ENCODE assay signal across 8 cellular contexts in genomic region chr18:63138469-63139340, GRCh38.
DNase-seq lines count a peak whose midpoint lies in the region; ATAC-seq and TF ChIP-seq lines count a peak whose summit lies in the region.

No MANE protein-coding gene starts in this region.

- no peaks in the 10 kb centered on the region for H3K36me3 ChIP-seq in skeletal muscle tissue (ENCODE audit: control insufficient read depth in 3 of 3, insufficient read depth in 3 of 3, low read length in 3 of 3)

- TF ChIP-seq CTCF in coronary artery (IDR thresholded peaks at IDR 0.05), result no peak

- peak overlapping the region; percentile 68 to 86 (median 84) for H3K9ac ChIP-seq in skeletal muscle tissue (ENCODE audit: low read depth in 1 of 3, low read length in 3 of 3)

- H3K9me3 ChIP-seq in skeletal muscle tissue (ENCODE audit: control insufficient read depth in 3 of 3, low read length in 3 of 3), result no peaks in the 10 kb centered on the region

- DNase-seq in coronary artery (ENCODE audit: low spot score) (no peak), NOMO-1 treated with dmso at 0.1 percent for 144 hours (lab: John Stamatoyannopoulos, UW; ENCODE audit: unreplicated experiment) (no peak)
- no peak for DNase-seq in central memory CD4-positive, alpha-beta T cell
- no peak for DNase-seq in activated effector memory CD4-positive, alpha-beta T cell treated with Interleukin-2 at 50 U/mL for 16 hours

- peaks cover 42 to 65% (median 56%) of the 10 kb centered on the region in 3 donors for H3K4me1 ChIP-seq in skeletal muscle tissue (ENCODE audit: control insufficient read depth in 3 of 3, insufficient read depth in 3 of 3, low read length in 3 of 3)

- H3K27ac ChIP-seq in coronary artery (no peak overlapping the region), skeletal muscle tissue (ENCODE audit: low read depth, low read length) (peak overlapping the region; percentile 77)

- H3K4me3 ChIP-seq in coronary artery (peak overlapping the region; percentile 21), skeletal muscle tissue (ENCODE audit: low read length in 3 of 3) (peak overlapping the region; percentile 72 to 82 (median 80))

- no peaks in the 10 kb centered on the region for H3K27me3 ChIP-seq in skeletal muscle tissue (ENCODE audit: control insufficient read depth in 3 of 3, insufficient read depth in 3 of 3, low read length in 3 of 3)

- ATAC-seq in GM18499 (IDR thresholded peaks at IDR 0.05; ENCODE audit: insufficient read depth, unreplicated experiment), result peak; percentile 34
- peak; percentile 51 for ATAC-seq in GM21381 (IDR thresholded peaks at IDR 0.05; ENCODE audit: unreplicated experiment)
- peak; percentile 55 for ATAC-seq in HG03571 (IDR thresholded peaks at IDR 0.05; ENCODE audit: unreplicated experiment)
